Comparison of ENCODE assay signal across 8 cellular contexts in the genomic region with DNA sequence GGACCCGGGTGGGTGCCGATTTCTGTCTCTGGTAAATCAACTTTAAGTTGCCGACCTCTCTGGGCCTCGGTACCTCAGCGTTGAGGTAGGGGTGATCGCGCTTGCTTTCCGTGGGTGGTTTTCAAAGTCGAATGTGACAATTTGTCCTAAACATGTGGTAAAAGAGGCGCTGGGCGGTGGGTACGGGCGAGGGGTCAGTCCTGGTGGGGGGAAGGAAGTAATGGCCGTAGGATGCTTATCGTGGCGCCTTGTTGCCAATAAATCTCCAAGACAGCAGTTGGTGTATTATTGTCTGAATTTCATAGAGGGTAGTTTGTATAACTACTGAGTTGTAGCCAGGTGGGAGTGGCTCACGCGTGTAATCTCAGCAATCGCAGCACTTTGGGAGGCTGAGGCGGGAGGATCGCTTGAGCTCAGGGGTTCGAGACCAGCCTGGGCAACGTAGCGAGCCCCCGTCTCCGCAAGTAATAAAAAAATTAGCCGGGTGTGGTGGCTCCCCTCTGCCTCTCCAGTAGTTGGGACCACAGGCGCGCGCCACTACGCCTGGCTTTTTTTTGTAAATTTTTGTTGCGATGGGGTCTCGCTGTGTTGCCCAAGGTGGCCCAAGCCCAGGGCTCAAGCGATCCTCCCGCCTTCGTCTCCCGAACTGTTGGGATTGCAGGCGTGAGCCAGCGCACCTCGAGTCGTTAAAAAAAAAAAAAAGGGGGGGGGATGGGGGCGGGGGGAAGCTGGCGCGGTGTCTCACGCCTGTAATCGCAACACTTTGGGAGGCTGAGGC. TPM values are rescaled to one million over a fixed set of nuclear protein-coding genes. Genes with fewer than 3 reads are reported as not detected.
DNase-seq lines count a peak whose midpoint lies in the region; FAIRE-seq and TF ChIP-seq lines count a peak whose summit lies in the region.

No MANE protein-coding gene starts in this region.

- H3K4me1 Mint-ChIP-seq in endothelial cell (ENCODE audit: unreplicated experiment), result peaks cover 16% of the 10 kb centered on the region
- H3K4me1 Mint-ChIP-seq in neural progenitor cell, result peaks cover 23% of the 10 kb centered on the region

- H3K27me3 ChIP-seq in OCI-LY1 (ENCODE audit: insufficient read depth, low read length) (no peaks in the 10 kb centered on the region), neural progenitor cell (no peaks in the 10 kb centered on the region)

- H3K9me2 ChIP-seq in OCI-LY1 (ENCODE audit: low read depth, low read length), result no peaks in the 10 kb centered on the region

- H3K27me3 Mint-ChIP-seq in endothelial cell (ENCODE audit: unreplicated experiment) (peaks cover 9% of the 10 kb centered on the region), neural progenitor cell (ENCODE audit: insufficient read depth, low read depth) (peaks cover 4% of the 10 kb centered on the region)

- no peaks in the 10 kb centered on the region for H3F3A ChIP-seq in OCI-LY1 (ENCODE audit: insufficient read depth, low read length)
- H3F3A ChIP-seq in neural progenitor cell (ENCODE audit: low read depth), result no peaks in the 10 kb centered on the region

- H3K27ac ChIP-seq in OCI-LY1 (ENCODE audit: low read depth, low read length, poor library complexity, severe bottlenecking), result peak overlapping the region; percentile 26
- H3K27ac ChIP-seq in neural progenitor cell, result no peak overlapping the region

- no peaks in the 10 kb centered on the region for H3K9me3 ChIP-seq in OCI-LY1 (ENCODE audit: low read length)
- H3K9me3 ChIP-seq in neural progenitor cell (ENCODE audit: low read depth), result no peaks in the 10 kb centered on the region

- FAIRE-seq in GM19239 (lab: Jason Lieb, UNC) (peak; percentile 31), HTR-8/SVneo (lab: Jason Lieb, UNC) (no peak), urothelium cell line (lab: Jason Lieb, UNC) (no peak)

- H3K79me2 ChIP-seq in OCI-LY1 (ENCODE audit: insufficient read depth, low read length), result peaks cover 33% of the 10 kb centered on the region
- H3K79me2 ChIP-seq in neural progenitor cell (ENCODE audit: low read depth), result peaks cover 68% of the 10 kb centered on the region

- H4K20me1 ChIP-seq in OCI-LY1 (ENCODE audit: insufficient read depth, low read length), result no peaks in the 10 kb centered on the region
- H4K20me1 ChIP-seq in neural progenitor cell (ENCODE audit: low read depth), result peaks cover 24% of the 10 kb centered on the region

- no peak overlapping the region for H2AFZ ChIP-seq in OCI-LY1 (ENCODE audit: low read length)
- peak overlapping the region; percentile 82 for H2AFZ ChIP-seq in neural progenitor cell (replicated peaks)

- H3K36me3 ChIP-seq in OCI-LY1 (ENCODE audit: insufficient read depth, low read length), result peaks cover 56% of the 10 kb centered on the region
- H3K36me3 ChIP-seq in neural progenitor cell, result no peaks in the 10 kb centered on the region

- peak overlapping the region; percentile 99 for H3K4me3 Mint-ChIP-seq in endothelial cell (ENCODE audit: unreplicated experiment)
- H3K4me3 Mint-ChIP-seq in neural progenitor cell, result peak overlapping the region; percentile 98

- H3K4me1 ChIP-seq in OCI-LY1 (ENCODE audit: insufficient read depth, low read length, severe bottlenecking) (peaks cover 36% of the 10 kb centered on the region), neural progenitor cell (peaks cover 9% of the 10 kb centered on the region)

- H3K27ac Mint-ChIP-seq in endothelial cell (ENCODE audit: unreplicated experiment), result peak overlapping the region; percentile 92
- peak overlapping the region; percentile 89 for H3K27ac Mint-ChIP-seq in neural progenitor cell

- H3K4me3 ChIP-seq in OCI-LY1 (ENCODE audit: low read depth, low read length, poor library complexity, severe bottlenecking), result peak overlapping the region; percentile 85
- H3K4me3 ChIP-seq in neural progenitor cell, result peak overlapping the region; percentile 95

- H3K4me2 ChIP-seq in OCI-LY1 (ENCODE audit: low read length) (peak overlapping the region; percentile 71), neural progenitor cell (peak overlapping the region; percentile 85)

- H3K9me3 Mint-ChIP-seq in endothelial cell (ENCODE audit: unreplicated experiment) (no peaks in the 10 kb centered on the region), neural progenitor cell (no peaks in the 10 kb centered on the region)

- H3K36me3 Mint-ChIP-seq in endothelial cell (ENCODE audit: low read depth, unreplicated experiment) (peaks cover 13% of the 10 kb centered on the region), neural progenitor cell (peaks cover 13% of the 10 kb centered on the region)

- TF ChIP-seq CTCF in OCI-LY1 (IDR thresholded peaks at IDR 0.05; ENCODE audit: low read length) (no peak), endothelial cell (IDR thresholded peaks at IDR 0.05; ENCODE audit: unreplicated experiment) (no peak), neural progenitor cell (IDR thresholded peaks at IDR 0.05) (no peak)

- no peak for DNase-seq in GM19239 (ENCODE audit: insufficient read length, low spot score)
- DNase-seq in endothelial cell (ENCODE audit: low spot score), result no peak
- no peak for DNase-seq in neural progenitor cell (ENCODE audit: low spot score)
- no peak for DNase-seq in superior temporal gyrus (ENCODE audit: extremely low spot score)
- DNase-seq in HTR-8/SVneo (ENCODE audit: insufficient read length, low spot score), result no peak
- DNase-seq in EL, result no peak
- DNase-seq in urothelium cell line (ENCODE audit: low spot score), result no peak

- H3K9ac ChIP-seq in OCI-LY1 (ENCODE audit: low read length), result peak overlapping the region; percentile 90
- H3K9ac ChIP-seq in neural progenitor cell, result peak overlapping the region; percentile 86

RNA-seq across cellular contexts. Expression of a gene that starts 0.7 kb away (rescaled TPM):
- total RNA-seq in endothelial cell (ENCODE audit: unreplicated experiment) (50.6 TPM), neural progenitor cell (ENCODE audit: low replicate concordance) (22.8 and 41.6 TPM in 2 replicates)

RNA-seq across cellular contexts. Expression of a gene that starts 0.9 kb away (rescaled TPM):
- total RNA-seq in endothelial cell (ENCODE audit: unreplicated experiment), result 10.3 TPM
- total RNA-seq in neural progenitor cell (ENCODE audit: low replicate concordance), result 0.94 and 2.6 TPM in 2 replicates

RNA-seq across cellular contexts. Expression of a gene that starts 16.5 kb away (rescaled TPM):
- 9.8 TPM for total RNA-seq in endothelial cell (ENCODE audit: unreplicated experiment)
- total RNA-seq in neural progenitor cell (ENCODE audit: low replicate concordance), result 7.0 and 24.6 TPM in 2 replicates

RNA-seq across cellular contexts. Expression of a gene that starts 35.4 kb away (rescaled TPM):
- total RNA-seq in endothelial cell (ENCODE audit: unreplicated experiment) (13.2 TPM), neural progenitor cell (ENCODE audit: low replicate concordance) (21.9 and 29.0 TPM in 2 replicates)

RNA-seq across cellular contexts. Expression of a gene that starts 54.5 kb away (rescaled TPM):
- total RNA-seq in endothelial cell (ENCODE audit: unreplicated experiment) (16.4 TPM), neural progenitor cell (ENCODE audit: low replicate concordance) (9.3 and 15.1 TPM in 2 replicates)
